ENCODE assay signal across 19 cellular contexts in the genomic region with DNA sequence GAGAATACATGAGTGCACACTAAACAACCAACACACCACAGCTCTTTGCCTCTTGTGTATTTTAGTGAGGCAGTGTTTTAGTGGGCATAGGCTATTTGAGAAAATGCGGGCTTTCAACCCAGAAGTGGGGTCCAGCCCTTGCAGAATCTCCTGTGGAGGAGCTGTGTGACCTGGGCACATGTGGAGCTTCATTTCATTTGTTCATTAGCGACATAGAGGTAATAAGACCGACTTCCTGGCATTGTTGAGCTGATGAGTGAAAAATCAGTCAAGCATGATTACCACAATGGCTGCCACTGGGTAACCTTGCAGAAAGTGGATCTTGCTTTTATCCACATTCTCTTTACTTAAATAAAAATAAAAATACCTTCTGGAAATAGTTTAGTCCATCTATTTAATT.
DNase-seq lines count a peak whose midpoint lies in the region; ATAC-seq, FAIRE-seq and TF ChIP-seq lines count a peak whose summit lies in the region.
"Had no signal": no experiment of that assay in that cellular context is flagged by ENCODE, and none has a peak within 500 bp of the region (broad histone marks: within the 10 kb centered on the region; RNA-seq: fewer than 3 reads in every experiment).

No MANE protein-coding gene starts in this region.

- TF ChIP-seq CTCF in GM12865 (IDR thresholded peaks at IDR 0.05; ENCODE audit: insufficient read depth, low read depth, low read length, missing control alignments), result no peak
- TF ChIP-seq CTCF in GM12878 (IDR thresholded peaks at IDR 0.05 in 2 of 3, conservative IDR thresholded peaks at IDR 0.05 in 1 of 3; ENCODE audit: control insufficient read depth in 2 of 3, extremely low read depth in 1 of 3, insufficient read depth in 1 of 3, low read depth in 3 of 3, low read length in 3 of 3), result no peak

- no peaks in the 10 kb centered on the region for H3K36me3 ChIP-seq in GM12878 (ENCODE audit: control insufficient read depth in 2 of 2, insufficient read depth in 2 of 2, low read length in 1 of 2)

- WGBS in GM12878 (ENCODE audit: insufficient coverage, insufficient replicate concordance, low lambda C conversion rate, missing lambda C conversion rate), result 2% methylated on average over 3 of the region's 3 CpGs

- H3K9me3 Mint-ChIP-seq in activated CD4-positive, alpha-beta T cell treated with anti-CD3 and anti-CD28 coated beads for 36 hours (ENCODE audit: low read depth), result peaks cover 3% of the 10 kb centered on the region
- H3K9me3 Mint-ChIP-seq: CD4-positive, alpha-beta T cell; CD8-positive, alpha-beta memory T cell had no signal

- in situ Hi-C loops in GM12878 (cut with MboI), result no loop called here

- POLR2A ChIA-PET in GM12878 (lab: Charles Lee), result interaction anchor here (0.7 to 1.5 kb wide), 4 partner anchors 15 to 164 kb away, joined by 3 to 7 read pairs (median 4); no protein-coding TSS in a partner anchor
- POLR2A ChIA-PET in activated CD4-positive, alpha-beta T cell treated with anti-CD3 and anti-CD28 coated beads for 36 hours (lab: Charles Lee), result interaction anchor here (0.7 to 0.9 kb wide), 2 partner anchors 310 to 422 kb away, joined by 4 to 5 read pairs; no protein-coding TSS in a partner anchor

- BruUV-seq in GM12878 (replicated peaks; lab: Mats Ljungman, UMichigan), result no TSS peak

- SMC1A ChIA-PET in GM12878 (lab: Charles Lee; ENCODE audit: uncharacterized antibody, unreplicated experiment), result interaction anchor here (0.6 to 2.9 kb wide), 18 partner anchors 10 to 628 kb away, joined by 3 to 9 read pairs (median 4); no protein-coding TSS in a partner anchor

- no peaks in the 10 kb centered on the region; the same call in 1 of the 2 replicates for H3K4me1 ChIP-seq in GM12878 (ENCODE audit: control insufficient read depth, insufficient read depth, low read length)

- CTCF ChIA-PET in GM12878 (lab: Yijun Ruan, JAX), result interaction anchor here (0.6 to 2.0 kb wide), 8 partner anchors 12 to 1068 kb away, joined by 3 to 6 read pairs (median 4); no protein-coding TSS in a partner anchor
- CTCF ChIA-PET in activated CD4-positive, alpha-beta T cell treated with anti-CD3 and anti-CD28 coated beads for 36 hours (lab: Charles Lee), result interaction anchor here (0.6 to 0.8 kb wide), 5 partner anchors 27 to 262 kb away, joined by 3 read pairs; no protein-coding TSS in a partner anchor

- no peak overlapping the region for H3K4me3 Mint-ChIP-seq in activated CD4-positive, alpha-beta T cell treated with anti-CD3 and anti-CD28 coated beads for 36 hours
- H3K4me3 Mint-ChIP-seq: CD14-positive monocyte; CD4-positive, alpha-beta T cell; CD8-positive, alpha-beta memory T cell had no signal

- H3K27me3 Mint-ChIP-seq in activated CD4-positive, alpha-beta T cell treated with anti-CD3 and anti-CD28 coated beads for 36 hours, result no peaks in the 10 kb centered on the region
- H3K27me3 Mint-ChIP-seq: CD4-positive, alpha-beta T cell had no signal

- no peak overlapping the region for H3K4me3 ChIP-seq in GM12865 (ENCODE audit: low read depth, low read length)
- no peak overlapping the region for H3K4me3 ChIP-seq in GM12878
- H3K4me3 ChIP-seq: GM23248 had no signal

- peaks cover 46% of the 10 kb centered on the region for H3K4me1 Mint-ChIP-seq in activated CD4-positive, alpha-beta T cell treated with anti-CD3 and anti-CD28 coated beads for 36 hours
- H3K4me1 Mint-ChIP-seq: CD14-positive monocyte had no signal

- FAIRE-seq in GM12878 (lab: Jason Lieb, UNC), result no peak
- FAIRE-seq: D721Med, GM12892, H1 had no signal

- peak; percentile 31; the same call in 2 of the 3 replicates for ATAC-seq in GM12878
- ATAC-seq in HG02610 (IDR thresholded peaks at IDR 0.05; ENCODE audit: unreplicated experiment), result no peak
- ATAC-seq in activated CD4-positive, alpha-beta T cell treated with anti-CD3 and anti-CD28 coated beads for 36 hours, result no peak
- no peak for ATAC-seq in left lobe of liver

- H3K27ac ChIP-seq in GM12878 (ENCODE audit: control insufficient read depth, insufficient read depth), result no peak overlapping the region
- H3K27ac ChIP-seq: GM23248 had no signal

- no peaks in the 10 kb centered on the region for H3K27me3 ChIP-seq in GM12878 (replicated peaks in 1 of 2; ENCODE audit: control insufficient read depth in 2 of 2, insufficient read depth in 2 of 2, low read length in 1 of 2)

- H3K9me3 ChIP-seq in GM12878 (replicated peaks; ENCODE audit: control insufficient read depth, insufficient read depth, low read length), result no peaks in the 10 kb centered on the region; the same call in 2 of the 3 replicates

- no peak overlapping the region for H3K9ac ChIP-seq in GM12878 (ENCODE audit: control insufficient read depth, insufficient read depth, low read length)
- H3K9ac ChIP-seq: GM23248 had no signal

- no peaks in the 10 kb centered on the region for H3K79me2 ChIP-seq in GM12878 (ENCODE audit: control insufficient read depth, insufficient read depth, low read length)

- no peak overlapping the region for H3K4me2 ChIP-seq in GM12878 (ENCODE audit: control insufficient read depth, insufficient read depth)

- no peak for TF ChIP-seq POLR2A in GM12878 (IDR thresholded peaks at IDR 0.05; ENCODE audit: low read depth, low read length)

- no peaks in the 10 kb centered on the region for H3K36me3 Mint-ChIP-seq in activated CD4-positive, alpha-beta T cell treated with anti-CD3 and anti-CD28 coated beads for 36 hours (ENCODE audit: low read depth)
- H3K36me3 Mint-ChIP-seq: CD14-positive monocyte had no signal

- no peak overlapping the region for H3K27ac Mint-ChIP-seq in activated CD4-positive, alpha-beta T cell treated with anti-CD3 and anti-CD28 coated beads for 36 hours
- H3K27ac Mint-ChIP-seq: CD14-positive monocyte; CD4-positive, alpha-beta T cell had no signal

- no peak for TF ChIP-seq EP300 in GM12878 (IDR thresholded peaks at IDR 0.05; ENCODE audit: borderline replicate concordance in 1 of 2, control insufficient read depth in 1 of 2, low read depth in 2 of 2, low read length in 2 of 2)

- no peak for TF ChIP-seq RAD21 in GM12878 (IDR thresholded peaks at IDR 0.05; ENCODE audit: insufficient read depth, low read depth, low read length)

- RAD21 ChIA-PET in GM12878 (lab: Charles Lee; ENCODE audit: unreplicated experiment), result interaction anchor here (0.8 to 2.3 kb wide), 13 partner anchors 8 to 209 kb away, joined by 3 to 12 read pairs (median 4); no protein-coding TSS in a partner anchor

- DNase-seq in GM12865 (ENCODE audit: low read depth) (peak; percentile 43), GM12878 (ENCODE audit: low read depth, low spot score) (no peak), kidney glomerular epithelial cell (lab: John Stamatoyannopoulos, UW) (peak; percentile 10), left lobe of liver (ENCODE audit: low spot score) (no peak), NCI-H1694 (lab: John Stamatoyannopoulos, UW) (no peak)
- DNase-seq in activated CD4-positive, alpha-beta T cell treated with anti-CD3 and anti-CD28 coated beads for 36 hours, result no peak
- DNase-seq: CD4-positive, alpha-beta T cell; CD8-positive, alpha-beta memory T cell; DMS 273 treated with DMSO at 0.1 percent for 48 hours; EL; GDM1; GM23248; H7; HCEC 1CT had no signal

- no peaks in the 10 kb centered on the region for H4K20me1 ChIP-seq in GM12878 (ENCODE audit: control insufficient read depth, insufficient read depth)

- intact Hi-C loops in GM12878 (cut with micrococcal nuclease; ENCODE audit: unreplicated experiment), result no loop called here
- intact Hi-C loops in activated CD4-positive, alpha-beta T cell treated with anti-CD3 and anti-CD28 coated beads for 36 hours (cut with DNase I, micrococcal nuclease), result no loop called here

- no peak overlapping the region for H2AFZ ChIP-seq in GM12878 (ENCODE audit: control insufficient read depth, low read depth, low read length)
- H2AFZ ChIP-seq: GM23248 had no signal

TF ChIP-seq in GM12878, 131 proteins besides CTCF, POLR2A, EP300 and RAD21:
- TF ChIP-seq CREB1 (IDR thresholded peaks at IDR 0.05; ENCODE audit: low read depth) (no peak), ZNF24 (IDR thresholded peaks at IDR 0.05) (peak; percentile 73), BCL11A (IDR thresholded peaks at IDR 0.05; ENCODE audit: low read depth, low read length) (no peak)

Comparison
In these comparisons a context has a peak if more than half of its experiments do, and no peak if none do; other contexts are left out.
1. DNase-seq: peak in GM12865 (single experiment) and kidney glomerular epithelial cell (single experiment); none in GM12878 (single experiment), activated CD4-positive, alpha-beta T cell treated with anti-CD3 and anti-CD28 coated beads for 36 hours (single experiment), left lobe of liver (single experiment) and NCI-H1694 (single experiment).